ENCODE assay signal across 12 cellular contexts in genomic region chr2:161141033-161141432, GRCh38. TPM values are rescaled to one million over a fixed set of nuclear protein-coding genes. Genes with fewer than 3 reads are reported as not detected.
DNase-seq lines count a peak whose midpoint lies in the region; ATAC-seq lines count a peak whose summit lies in the region.
"Had no signal": no experiment of that assay in that cellular context is flagged by ENCODE, and none has a peak within 500 bp of the region (broad histone marks: within the 10 kb centered on the region; RNA-seq: fewer than 3 reads in every experiment).

No MANE protein-coding gene starts in this region.

- no peaks in the 10 kb centered on the region for H3K27me3 Mint-ChIP-seq in activated naive CD8-positive, alpha-beta T cell treated with anti-CD3 and anti-CD28 coated beads, Interleukin-2, amount 50 U/mL, for 24 hours

- H3K36me3 Mint-ChIP-seq in activated naive CD8-positive, alpha-beta T cell treated with anti-CD3 and anti-CD28 coated beads, Interleukin-2, amount 50 U/mL, for 24 hours (ENCODE audit: low read depth) = peaks cover 23% of the 10 kb centered on the region
- H3K36me3 Mint-ChIP-seq: brain had no signal

- no peaks in the 10 kb centered on the region for H3K9me3 ChIP-seq in SJCRH30 (replicated peaks)

- peaks cover 82% of the 10 kb centered on the region for H3K4me1 Mint-ChIP-seq in activated naive CD8-positive, alpha-beta T cell treated with anti-CD3 and anti-CD28 coated beads, Interleukin-2, amount 50 U/mL, for 24 hours

- H3K27me3 ChIP-seq in SJCRH30 = no peaks in the 10 kb centered on the region
- H3K27me3 ChIP-seq: hepatocyte had no signal

- peaks cover 24% of the 10 kb centered on the region for H3K4me1 ChIP-seq in SJCRH30
- H3K4me1 ChIP-seq: parathyroid adenoma had no signal

- no peaks in the 10 kb centered on the region for H3K36me3 ChIP-seq in SJCRH30

- no peak overlapping the region for H3K4me3 ChIP-seq in SJCRH30
- H3K4me3 ChIP-seq: hepatocyte, K562 had no signal

- no peaks in the 10 kb centered on the region for H3K9me3 Mint-ChIP-seq in activated naive CD8-positive, alpha-beta T cell treated with anti-CD3 and anti-CD28 coated beads, Interleukin-2, amount 50 U/mL, for 24 hours

- H3K27ac Mint-ChIP-seq in activated naive CD8-positive, alpha-beta T cell treated with anti-CD3 and anti-CD28 coated beads, Interleukin-2, amount 50 U/mL, for 24 hours = no peak overlapping the region
- H3K27ac Mint-ChIP-seq: brain had no signal

- ATAC-seq in GM18511 (IDR thresholded peaks at IDR 0.05; ENCODE audit: unreplicated experiment) (peak; percentile 43), GM21423 (IDR thresholded peaks at IDR 0.05; ENCODE audit: unreplicated experiment) (peak; percentile 44), HG03460 (IDR thresholded peaks at IDR 0.05; ENCODE audit: unreplicated experiment) (peak; percentile 42)
- peak; percentile 41 for ATAC-seq in activated naive CD8-positive, alpha-beta T cell treated with anti-CD3 and anti-CD28 coated beads, Interleukin-2, amount 50 U/mL, for 24 hours
- ATAC-seq: K562 had no signal

- peak overlapping the region; percentile 15 for H3K4me3 Mint-ChIP-seq in activated naive CD8-positive, alpha-beta T cell treated with anti-CD3 and anti-CD28 coated beads, Interleukin-2, amount 50 U/mL, for 24 hours
- H3K4me3 Mint-ChIP-seq: brain had no signal

- H3K27ac ChIP-seq in SJCRH30 = no peak overlapping the region
- H3K27ac ChIP-seq: hepatocyte, parathyroid adenoma had no signal

- no peak for DNase-seq in activated naive CD8-positive, alpha-beta T cell treated with anti-CD3 and anti-CD28 coated beads, Interleukin-2, amount 50 U/mL, for 24 hours
- DNase-seq in middle frontal gyrus (ENCODE audit: extremely low spot score, low spot score) (no peak), SJCRH30 (no peak), COLO668 (lab: John Stamatoyannopoulos, UW; ENCODE audit: unreplicated experiment) (no peak), NCI-H1417 treated with DMSO at 0.1 percent for 48 hours (lab: John Stamatoyannopoulos, UW) (no peak)

RNA-seq across cellular contexts. Expression of gene TANK, which starts 19.2 kb away (rescaled TPM):
- total RNA-seq in SJCRH30 (2014; rRNA removed; shearing (Covaris generic)) = 33.9 and 45.2 TPM in 2 replicates
